ENCODE assay signal across 22 cellular contexts in genomic region chr5:139702548-139702947, GRCh38. TPM values are rescaled to one million over a fixed set of nuclear protein-coding genes. Genes with fewer than 3 reads are reported as not detected.
DNase-seq lines count a peak whose midpoint lies in the region; TF ChIP-seq lines count a peak whose summit lies in the region.
"Had no signal": no experiment of that assay in that cellular context is flagged by ENCODE, and none has a peak within 500 bp of the region (broad histone marks: within the 10 kb centered on the region; RNA-seq: fewer than 3 reads in every experiment).

No MANE protein-coding gene starts in this region.

- H2BK5ac ChIP-seq in mesendoderm (ENCODE audit: low read length) = no peak overlapping the region
- no peak overlapping the region for H2BK5ac ChIP-seq in trophoblast cell (ENCODE audit: low read depth, low read length, poor library complexity)

- H3K9me3 ChIP-seq in BLaER1 treated with 17β-estradiol and CSF1 and Interleukin-3, amounts not matched to agents 10 nM and 100 nM (replicated peaks in 1 of 11) = no peaks in the 10 kb centered on the region
- H3K9me3 ChIP-seq in WERI-Rb-1 (ENCODE audit: severe bottlenecking) (no peaks in the 10 kb centered on the region), trophoblast cell (ENCODE audit: insufficient read depth, low read depth, low read length) (peaks cover 2% of the 10 kb centered on the region)
- H3K9me3 ChIP-seq: SK-N-SH had no signal

- no peak overlapping the region for H2BK15ac ChIP-seq in mesendoderm (replicated peaks; ENCODE audit: low read depth)

- peak overlapping the region; percentile 50 for H2BK12ac ChIP-seq in trophoblast cell (ENCODE audit: low read length)

- H4K91ac ChIP-seq in trophoblast cell (ENCODE audit: low read depth, low read length) = peak overlapping the region; percentile 84

- H3K18ac ChIP-seq in mesendoderm (ENCODE audit: low read length) (no peak overlapping the region), trophoblast cell (ENCODE audit: low read length) (no peak overlapping the region)

- H3K4me3 ChIP-seq in BLaER1 treated with 17β-estradiol and CSF1 and Interleukin-3, amounts not matched to agents 10 nM and 100 nM = no peak overlapping the region
- H3K4me3 ChIP-seq in WERI-Rb-1 (ENCODE audit: low read depth, low read length) (no peak overlapping the region), mesendoderm (ENCODE audit: low read length) (no peak overlapping the region), trophoblast cell (ENCODE audit: low read depth, low read length) (no peak overlapping the region), dorsolateral prefrontal cortex (no peak overlapping the region)

- H4K12ac ChIP-seq in trophoblast cell (ENCODE audit: low read depth, low read length) = no peak overlapping the region

- no peak overlapping the region for H3K27ac ChIP-seq in BLaER1 treated with 17β-estradiol and CSF1 and Interleukin-3, amounts not matched to agents 10 nM and 100 nM
- H3K27ac ChIP-seq in WERI-Rb-1 (peak overlapping the region; percentile 81), mesendoderm (ENCODE audit: low read depth, low read length) (no peak overlapping the region), trophoblast cell (ENCODE audit: low read depth, low read length) (no peak overlapping the region), dorsolateral prefrontal cortex (no peak overlapping the region)

- no peaks in the 10 kb centered on the region for H3K79me2 ChIP-seq in mesendoderm (ENCODE audit: control insufficient read depth, insufficient read depth, low read length)
- peaks cover 10% of the 10 kb centered on the region for H3K79me2 ChIP-seq in trophoblast cell (ENCODE audit: control insufficient read depth, insufficient read depth, low read length, poor library complexity)

- H4K20me1 ChIP-seq in BLaER1 treated with 17β-estradiol and CSF1 and Interleukin-3, amounts not matched to agents 10 nM and 100 nM = no peaks in the 10 kb centered on the region

- in situ Hi-C loops in G401 (cut with HindIII; ENCODE audit: low sequenced_read_pairs) = loop anchor here (5.0 kb wide), 1 partner anchor 45 kb away; no protein-coding TSS in a partner anchor

- H3K79me1 ChIP-seq in mesendoderm (ENCODE audit: low read length) (no peaks in the 10 kb centered on the region), trophoblast cell (ENCODE audit: low read length) (peaks cover 58% of the 10 kb centered on the region)

- H4K5ac ChIP-seq in mesendoderm (ENCODE audit: low read length) = no peak overlapping the region

- 0 out of 22 replicates have a peak, but pooled peaks cover 0 to 6% (median 0%) of the 10 kb centered on the region in 11 experiments for H3K27me3 ChIP-seq in BLaER1 treated with 17β-estradiol and CSF1 and Interleukin-3, amounts not matched to agents 10 nM and 100 nM
- H3K27me3 ChIP-seq in WERI-Rb-1 (ENCODE audit: insufficient read depth, low read depth, severe bottlenecking) (no peaks in the 10 kb centered on the region), mesendoderm (ENCODE audit: insufficient read depth, low read length, poor library complexity) (no peaks in the 10 kb centered on the region), trophoblast cell (ENCODE audit: insufficient read depth, low read length) (no peaks in the 10 kb centered on the region), dorsolateral prefrontal cortex (no peaks in the 10 kb centered on the region)

- H2AFZ ChIP-seq in trophoblast cell (ENCODE audit: insufficient read depth, low read length, poor library complexity) = no peak overlapping the region

- no peak overlapping the region for H3K56ac ChIP-seq in mesendoderm (ENCODE audit: low read length)

- H3K4ac ChIP-seq in mesendoderm (ENCODE audit: low read depth, low read length) = peak overlapping the region; percentile 58
- no peak overlapping the region for H3K4ac ChIP-seq in trophoblast cell (ENCODE audit: low read depth, low read length)

- no CpG with 5 or more reads among the region's 3 CpGs for WGBS in mesendoderm (ENCODE audit: extremely low coverage, insufficient coverage, low lambda C conversion rate)
- no CpG with 5 or more reads among the region's 3 CpGs for WGBS in trophoblast cell (ENCODE audit: extremely low coverage, insufficient coverage, insufficient read length)

- H3K4me2 ChIP-seq in BLaER1 treated with 17β-estradiol and CSF1 and Interleukin-3, amounts not matched to agents 10 nM and 100 nM = peak overlapping the region in 9 of 11 experiments; percentile 82 to 99 (median 97); a peak in 16 of 22 replicates
- H3K4me2 ChIP-seq in mesendoderm (ENCODE audit: low read length) (no peak overlapping the region), trophoblast cell (ENCODE audit: low read length) (no peak overlapping the region)
- H3K4me2 ChIP-seq: SK-N-SH had no signal

- H4K8ac ChIP-seq in mesendoderm (ENCODE audit: low read depth, low read length) = no peak overlapping the region
- no peak overlapping the region for H4K8ac ChIP-seq in trophoblast cell (ENCODE audit: low read depth, low read length)

- H3K14ac ChIP-seq in trophoblast cell (ENCODE audit: low read length) = no peak overlapping the region

- intact Hi-C loops in dorsolateral prefrontal cortex (cut with DNase I) = no loop called here

- peaks cover 45 to 98% (median 90%) of the 10 kb centered on the region in 10 experiments for H3K4me1 ChIP-seq in BLaER1 treated with 17β-estradiol and CSF1 and Interleukin-3, amounts not matched to agents 10 nM and 100 nM
- H3K4me1 ChIP-seq in mesendoderm (ENCODE audit: control insufficient read depth, low read depth, low read length) (peaks cover 22% of the 10 kb centered on the region), trophoblast cell (ENCODE audit: control insufficient read depth in 1 of 2, insufficient read depth in 2 of 2, low read length in 2 of 2) (peaks cover 45 to 54% of the 10 kb centered on the region in 2 experiments)

- H3K23ac ChIP-seq in mesendoderm (ENCODE audit: low read length) (no peak overlapping the region), trophoblast cell (ENCODE audit: low read length) (no peak overlapping the region)

- H3K9ac ChIP-seq in BLaER1 treated with 17β-estradiol and CSF1 and Interleukin-3, amounts not matched to agents 10 nM and 100 nM = no peak overlapping the region
- H3K9ac ChIP-seq in mesendoderm (ENCODE audit: low read length) (no peak overlapping the region), trophoblast cell (ENCODE audit: low read length) (no peak overlapping the region)
- H3K9ac ChIP-seq: SK-N-SH had no signal

- H2AK5ac ChIP-seq in mesendoderm (ENCODE audit: low read length) (no peak overlapping the region), trophoblast cell (ENCODE audit: low read length) (no peak overlapping the region)

- TF ChIP-seq CTCF in WERI-Rb-1 (IDR thresholded peaks at IDR 0.05; ENCODE audit: low read depth, low read length) (no peak), dorsolateral prefrontal cortex (IDR thresholded peaks at IDR 0.05 in 54 of 56, conservative IDR thresholded peaks at IDR 0.05 in 2 of 56; ENCODE audit: low read depth in 1 of 56, partially characterized antibody in 56 of 56) (no peak)

- H3K36me3 ChIP-seq in BLaER1 treated with 17β-estradiol and CSF1 and Interleukin-3, amounts not matched to agents 10 nM and 100 nM = no peaks in the 10 kb centered on the region
- H3K36me3 ChIP-seq in WERI-Rb-1 = no peaks in the 10 kb centered on the region
- H3K36me3 ChIP-seq in mesendoderm (ENCODE audit: control insufficient read depth, insufficient read depth, low read length) = no peaks in the 10 kb centered on the region
- H3K36me3 ChIP-seq in trophoblast cell (ENCODE audit: control insufficient read depth in 1 of 2, insufficient read depth in 2 of 2, low read length in 2 of 2) = no peaks in the 10 kb centered on the region

- H2BK120ac ChIP-seq in mesendoderm (ENCODE audit: low read depth, low read length) (no peak overlapping the region), trophoblast cell (ENCODE audit: insufficient read depth, low read length, poor library complexity) (no peak overlapping the region)

- DNase-seq in WERI-Rb-1 = no peak
- no peak for DNase-seq in mesendoderm
- DNase-seq in trophoblast cell = no peak
- no peak for DNase-seq in HT-29 (ENCODE audit: low spot score)
- DNase-seq in G401 (ENCODE audit: low spot score) = no peak
- DNase-seq in NCI-H2081 (lab: John Stamatoyannopoulos, UW) = no peak
- DNase-seq in dorsolateral prefrontal cortex = no peak
- DNase-seq: C1 segment of cervical spinal cord; CD4-positive, alpha-beta memory T cell; DMS79 treated with DMSO at 0.1 percent for 48 hours; KBM-7; MV-4-11; NCI-H1105; NCI-H146; NCI-H1930; NCI-H446 treated with DMSO at 0.1 percent for 48 hours; NCI-H526; NCI-H82; NK-92 treated with Interleukin-12 subunit alpha and Interleukin-12 subunit beta, amount 100 ng/mL, for 24 hours; PC-3; SK-N-SH had no signal

RNA-seq across cellular contexts. Expression of gene CXXC5, which starts 54.4 kb away (rescaled TPM):
- polyA plus RNA-seq in mesendoderm (2013, experiment 1 of 2) = 90.1 TPM
- 88.3 TPM for polyA plus RNA-seq in mesendoderm (2013, experiment 2 of 2)
- 101 and 105 TPM in 2 replicates for polyA plus RNA-seq in trophoblast cell (2013)
- total RNA-seq in HT-29 (2014; rRNA removed; shearing (Covaris generic)) = 211 and 220 TPM in 2 replicates
- total RNA-seq in G401 (2014; rRNA removed; shearing (Covaris generic)) = 280 and 322 TPM in 2 replicates
- total RNA-seq in dorsolateral prefrontal cortex = 100 to 1,000 TPM in 83 of 120 experiments, 10 to 100 TPM in 37; 79.1 to 229 (median 108) TPM

Comparison
In these comparisons a context has a peak if more than half of its experiments do, and no peak if none do; other contexts are left out.
1. H3K4me2 ChIP-seq: peak in BLaER1 treated with 17β-estradiol and CSF1 and Interleukin-3, amounts not matched to agents 10 nM and 100 nM (9 of 11); none in mesendoderm (single experiment) and trophoblast cell (single experiment).